8 cellular contexts compared by ENCODE assay signal in the genomic region with DNA sequence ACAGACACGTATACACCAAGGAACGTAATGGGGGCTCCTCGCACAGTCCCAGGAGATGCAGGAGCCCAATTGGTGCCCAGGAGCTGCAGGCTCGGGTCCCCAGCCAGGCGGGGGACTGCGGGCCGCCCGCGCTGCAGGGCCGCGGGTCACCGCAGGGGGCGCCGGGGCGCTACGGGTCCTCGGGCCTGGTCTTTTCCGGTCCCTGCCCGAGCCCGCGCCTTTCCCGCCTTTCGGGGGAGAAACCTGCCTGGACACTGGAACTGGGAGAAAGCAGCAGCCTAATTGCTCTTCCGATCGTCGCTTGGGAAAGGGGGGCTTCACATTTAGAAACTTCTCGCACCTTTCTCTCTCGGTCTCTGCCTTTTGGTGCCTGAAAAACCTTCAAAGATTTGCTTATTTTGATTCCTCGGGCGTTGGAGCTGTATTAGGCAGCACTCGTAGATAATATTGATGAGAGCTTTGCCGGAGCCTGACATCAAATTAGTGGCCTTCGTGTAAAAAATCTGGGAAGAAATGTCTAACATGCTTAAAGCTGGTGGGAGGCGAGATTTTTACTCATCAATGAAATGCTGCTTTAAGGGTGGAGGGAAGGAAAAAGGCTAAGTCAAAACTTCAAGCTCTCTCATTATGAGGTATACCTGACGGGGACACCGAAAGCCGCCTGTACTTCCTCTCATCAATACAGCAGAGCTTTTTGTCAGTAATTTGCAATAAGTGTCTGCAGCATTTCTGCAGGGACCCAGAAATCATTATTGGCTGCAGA. TPM values are rescaled to one million over a fixed set of nuclear protein-coding genes. Genes with fewer than 3 reads are reported as not detected.
A peak's percentile ranks its signal among the peaks of the same experiment; 100 is the strongest.
DNase-seq lines count a peak whose midpoint lies in the region; ATAC-seq, FAIRE-seq and TF ChIP-seq lines count a peak whose summit lies in the region.

No MANE protein-coding gene starts in this region.

- no peak overlapping the region for H2AFZ ChIP-seq in mammary epithelial cell (ENCODE audit: low read depth, low read length)

- dilution Hi-C loops in mammary epithelial cell (cut with HindIII; ENCODE audit: low sequenced_read_pairs) = no loop called here

- FAIRE-seq in small intestine (lab: Jason Lieb, UNC) = no peak

- peaks cover 11% of the 10 kb centered on the region for H3K4me1 ChIP-seq in mammary epithelial cell (ENCODE audit: insufficient read depth, low read length)
- peaks cover 14% of the 10 kb centered on the region for H3K4me1 ChIP-seq in upper lobe of right lung
- peaks cover 0 to 15% of the 10 kb centered on the region in 2 donors for H3K4me1 ChIP-seq in small intestine (ENCODE audit: control insufficient read depth in 2 of 2, insufficient read depth in 1 of 2, low read depth in 1 of 2, low read length in 1 of 2)

- H3K9ac ChIP-seq in mammary epithelial cell (ENCODE audit: insufficient read depth, low read length) = no peak overlapping the region

- H3K4me3 ChIP-seq in mammary epithelial cell (replicated peaks in 1 of 3; ENCODE audit: insufficient read depth in 1 of 3, low read depth in 2 of 3, low read length in 3 of 3) (no peak overlapping the region), upper lobe of right lung (no peak overlapping the region), small intestine (ENCODE audit: low read depth in 1 of 2, low read length in 2 of 2) (no peak overlapping the region)

- no peaks in the 10 kb centered on the region for H3K36me3 Mint-ChIP-seq in MCF 10A (ENCODE audit: insufficient read depth, unreplicated experiment)
- no peaks in the 10 kb centered on the region for H3K36me3 Mint-ChIP-seq in T-cell
- no peaks in the 10 kb centered on the region for H3K36me3 Mint-ChIP-seq in activated T-cell treated with anti-CD3 and anti-CD28 coated beads, Interleukin-2, amount 50 U/mL, for 4 hours (ENCODE audit: insufficient read depth)

- peaks cover 40% of the 10 kb centered on the region for H3K27me3 Mint-ChIP-seq in MCF 10A (ENCODE audit: insufficient read depth, unreplicated experiment)
- H3K27me3 Mint-ChIP-seq in T-cell = peaks cover 77 to 89% of the 10 kb centered on the region in 2 donors
- peaks cover 87% of the 10 kb centered on the region for H3K27me3 Mint-ChIP-seq in activated T-cell treated with anti-CD3 and anti-CD28 coated beads, Interleukin-2, amount 50 U/mL, for 4 hours (ENCODE audit: low read depth)

- intact Hi-C loops in mammary epithelial cell (cut with micrococcal nuclease) (no loop called here), MCF 10A (cut with micrococcal nuclease) (no loop called here), upper lobe of right lung (cut with DNase I) (no loop called here)

- BruUV-seq in mammary epithelial cell (replicated peaks; lab: Mats Ljungman, UMichigan) (no TSS peak), MCF 10A (replicated peaks; lab: Mats Ljungman, UMichigan) (no TSS peak)

- H3K36me3 ChIP-seq in mammary epithelial cell (ENCODE audit: insufficient read depth, low read length) = no peaks in the 10 kb centered on the region
- no peaks in the 10 kb centered on the region for H3K36me3 ChIP-seq in upper lobe of right lung
- no peaks in the 10 kb centered on the region for H3K36me3 ChIP-seq in small intestine (ENCODE audit: control insufficient read depth in 2 of 2, insufficient read depth in 2 of 2, low read length in 2 of 2)

- in situ Hi-C loops in mammary epithelial cell (cut with MboI; ENCODE audit: low sequenced_read_pairs in 2 of 2) = no loop called here

- no peak overlapping the region for H3K4me2 ChIP-seq in mammary epithelial cell (ENCODE audit: insufficient read depth, low read depth, low read length)

- H3K27me3 ChIP-seq in mammary epithelial cell (ENCODE audit: insufficient read depth, low read length) (peaks cover 67% of the 10 kb centered on the region), upper lobe of right lung (peaks cover 96% of the 10 kb centered on the region), small intestine (ENCODE audit: control insufficient read depth in 2 of 2, insufficient read depth in 2 of 2, low read length in 2 of 2) (peaks cover 3 to 58% of the 10 kb centered on the region in 2 donors)

- H3K4me3 Mint-ChIP-seq in MCF 10A (ENCODE audit: unreplicated experiment) (no peak overlapping the region), T-cell (peak overlapping the region; percentile 7 to 82 (median 46))
- no peak overlapping the region for H3K4me3 Mint-ChIP-seq in activated T-cell treated with anti-CD3 and anti-CD28 coated beads, Interleukin-2, amount 50 U/mL, for 4 hours

- H3K9me3 Mint-ChIP-seq in MCF 10A (ENCODE audit: unreplicated experiment) (no peaks in the 10 kb centered on the region), T-cell (peaks cover 0 to 4% (median 0%) of the 10 kb centered on the region in 3 donors)
- peaks cover 10% of the 10 kb centered on the region for H3K9me3 Mint-ChIP-seq in activated T-cell treated with anti-CD3 and anti-CD28 coated beads, Interleukin-2, amount 50 U/mL, for 4 hours

- no peaks in the 10 kb centered on the region for H3K79me2 ChIP-seq in mammary epithelial cell (ENCODE audit: insufficient read depth, low read length)

- ATAC-seq in T-cell (replicated peaks in 1 of 4) (no peak), upper lobe of right lung (no peak)
- ATAC-seq in activated T-cell treated with anti-CD3 and anti-CD28 coated beads, Interleukin-2, amount 50 U/mL, for 4 hours = no peak

- no peaks in the 10 kb centered on the region for H4K20me1 ChIP-seq in mammary epithelial cell (ENCODE audit: insufficient read depth, low read length)

- CTCF ChIA-PET in mammary epithelial cell (lab: Charles Lee; ENCODE audit: low non-redundant PET) (interaction anchor here (0.6 kb wide), 1 partner anchor 707 kb away, joined by 7 read pairs; no protein-coding TSS in a partner anchor), MCF 10A (lab: Yijun Ruan, JAX) (interaction anchor here (0.5 to 3.5 kb wide), 5 partner anchors 8 to 1517 kb away, joined by 3 to 23 read pairs (median 3); no protein-coding TSS in a partner anchor), T-cell (lab: Charles Lee) (interaction anchor here (0.5 to 1.2 kb wide), 3 partner anchors 8 to 1445 kb away, joined by 3 to 8 read pairs (median 5); no protein-coding TSS in a partner anchor)

- 15% methylated on average over 36 of the region's 37 CpGs for WGBS in mammary epithelial cell (ENCODE audit: low coverage, missing lambda C conversion rate)
- 9 to 13% (median 13%) methylated on average over 37 of the region's 37 CpGs for WGBS in small intestine, 3 donors

- H3K9me3 ChIP-seq in mammary epithelial cell (replicated peaks; ENCODE audit: insufficient read depth, low read length) = peaks cover 19% of the 10 kb centered on the region
- no peaks in the 10 kb centered on the region for H3K9me3 ChIP-seq in upper lobe of right lung
- H3K9me3 ChIP-seq in small intestine (ENCODE audit: control insufficient read depth, low read depth) = no peaks in the 10 kb centered on the region

- DNase-seq in mammary epithelial cell (no peak), MCF 10A (ENCODE audit: unreplicated experiment) (no peak), T-cell (no peak), iPS-NIHi7 (ENCODE audit: extremely low spot score) (peak; percentile 88), upper lobe of right lung (no peak), small intestine (no peak), midbrain (lab: John Stamatoyannopoulos, UW) (no peak)
- no peak for DNase-seq in activated T-cell treated with anti-CD3 and anti-CD28 coated beads, Interleukin-2, amount 50 U/mL, for 4 hours

- H3K27ac ChIP-seq in mammary epithelial cell (ENCODE audit: insufficient read depth, low read depth, low read length) (no peak overlapping the region), upper lobe of right lung (no peak overlapping the region), small intestine (ENCODE audit: low read depth in 1 of 2, low read length in 1 of 2) (no peak overlapping the region)

- H3K4me1 Mint-ChIP-seq in MCF 10A (ENCODE audit: insufficient read depth, unreplicated experiment) (no peaks in the 10 kb centered on the region), T-cell (peaks cover 45 to 58% (median 51%) of the 10 kb centered on the region in 3 donors)
- peaks cover 42% of the 10 kb centered on the region for H3K4me1 Mint-ChIP-seq in activated T-cell treated with anti-CD3 and anti-CD28 coated beads, Interleukin-2, amount 50 U/mL, for 4 hours (ENCODE audit: low read depth)

- no peak overlapping the region for H3K27ac Mint-ChIP-seq in MCF 10A (ENCODE audit: low read depth, unreplicated experiment)
- H3K27ac Mint-ChIP-seq in T-cell = peak overlapping the region in 1 of 2 donors; percentile 17

- peak; percentile 17 to 23 for TF ChIP-seq CTCF in mammary epithelial cell (conservative IDR thresholded peaks at IDR 0.05 in 1 of 2, IDR thresholded peaks at IDR 0.05 in 1 of 2; ENCODE audit: extremely low read depth in 1 of 2, insufficient read depth in 1 of 2, low read depth in 1 of 2, low read length in 2 of 2)
- TF ChIP-seq CTCF in MCF 10A (IDR thresholded peaks at IDR 0.05; ENCODE audit: unreplicated experiment) = no peak
- peak; percentile 31 for TF ChIP-seq CTCF in upper lobe of right lung (IDR thresholded peaks at IDR 0.05)

- POLR2A ChIA-PET in MCF 10A (lab: Yijun Ruan, JAX) = interaction anchor here (0.6 to 0.7 kb wide), 2 partner anchors 30 to 290 kb away, joined by 3 read pairs; no protein-coding TSS in a partner anchor
- POLR2A ChIA-PET in T-cell (lab: Charles Lee) = no interaction called here

RNA-seq across cellular contexts. Expression of gene BARHL2, which starts 12.6 kb away (rescaled TPM):
- total RNA-seq in mammary epithelial cell (not detected), MCF 10A (2022) (not detected in 2 replicates), T-cell (not detected), upper lobe of right lung (not detected)
- polyA plus RNA-seq in mammary epithelial cell (not detected), small intestine (not detected)
- polyA minus RNA-seq in mammary epithelial cell = not detected
- not detected for total RNA-seq in activated T-cell treated with anti-CD3 and anti-CD28 coated beads, Interleukin-2, amount 50 U/mL, for 4 hours

Comparison
In these comparisons a context has a peak if more than half of its experiments do, and no peak if none do; other contexts are left out.
1. H3K4me3 Mint-ChIP-seq: peak in T-cell (3 of 3); none in MCF 10A (single experiment) and activated T-cell treated with anti-CD3 and anti-CD28 coated beads, Interleukin-2, amount 50 U/mL, for 4 hours (single experiment).